ENCODE assay signal across 12 cellular contexts in the genomic region with DNA sequence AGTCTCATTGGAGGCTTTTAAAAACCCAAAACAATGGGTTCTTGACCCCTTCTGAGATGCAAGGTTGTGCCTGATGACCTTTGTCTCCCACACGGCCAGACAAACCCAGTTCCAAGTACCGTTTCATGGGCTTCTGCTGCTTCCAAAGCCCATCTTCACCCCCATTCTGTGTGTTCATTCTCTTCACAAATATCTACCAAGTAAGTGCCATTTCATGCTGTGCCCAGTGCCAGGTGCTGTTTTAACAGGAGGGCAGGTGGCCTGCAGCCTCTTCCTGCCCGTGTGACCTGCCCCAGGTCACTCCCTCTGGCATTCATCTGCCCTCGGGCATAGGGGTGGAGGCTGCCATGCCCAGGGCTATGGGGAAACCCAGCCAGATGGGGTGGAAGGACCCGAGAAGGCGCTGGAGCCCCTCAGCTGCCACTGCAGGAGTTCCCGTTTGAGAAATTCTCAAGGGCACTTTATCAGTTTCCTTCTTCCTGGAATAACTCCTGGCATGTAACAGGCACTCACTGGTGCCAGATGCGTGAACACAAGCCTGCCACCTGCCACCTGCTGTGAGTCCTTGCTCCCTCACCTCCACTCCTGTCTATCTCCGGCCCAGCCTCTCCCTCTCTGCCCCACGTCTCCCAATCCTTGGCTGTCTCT. TPM values are rescaled to one million over a fixed set of nuclear protein-coding genes. Genes with fewer than 3 reads are reported as not detected.
DNase-seq lines count a peak whose midpoint lies in the region; ATAC-seq and TF ChIP-seq lines count a peak whose summit lies in the region.
"Had no signal": no experiment of that assay in that cellular context is flagged by ENCODE, and none has a peak within 500 bp of the region (broad histone marks: within the 10 kb centered on the region; RNA-seq: fewer than 3 reads in every experiment).

No MANE protein-coding gene starts in this region.

- H3K4me1 Mint-ChIP-seq in activated CD4-positive, alpha-beta T cell treated with anti-CD3 and anti-CD28 coated beads, Interleukin-2, amount 10 ng/mL, durations not matched to agents 24 days and 14 days = peaks cover 35% of the 10 kb centered on the region
- H3K4me1 Mint-ChIP-seq in activated naive CD8-positive, alpha-beta T cell treated with anti-CD3 and anti-CD28 coated beads, Interleukin-2, amount 10 ng/mL, durations not matched to agents 7 days and 5 days = peaks cover 21% of the 10 kb centered on the region

- H3K36me3 ChIP-seq in lung (ENCODE audit: control insufficient read depth in 2 of 2, insufficient read depth in 2 of 2, low read length in 2 of 2) (peaks cover 8 to 39% of the 10 kb centered on the region in 2 donors), tibial artery (peaks cover 39 to 51% (median 48%) of the 10 kb centered on the region in 3 donors)

- H3K4me3 ChIP-seq in lung = no peak overlapping the region
- H3K4me3 ChIP-seq in tibial artery = no peak overlapping the region

- H3K27ac ChIP-seq in lung (ENCODE audit: low read depth in 1 of 2, low read length in 1 of 2) (peak overlapping the region in 1 of 2 donors; percentile 40), tibial artery (peak overlapping the region; percentile 39 to 74)

- peaks cover 2% of the 10 kb centered on the region for H3K27me3 Mint-ChIP-seq in activated CD4-positive, alpha-beta T cell treated with anti-CD3 and anti-CD28 coated beads, Interleukin-2, amount 10 ng/mL, durations not matched to agents 24 days and 14 days
- H3K27me3 Mint-ChIP-seq in activated naive CD8-positive, alpha-beta T cell treated with anti-CD3 and anti-CD28 coated beads, Interleukin-2, amount 10 ng/mL, durations not matched to agents 7 days and 5 days = no peaks in the 10 kb centered on the region

- WGBS in lung, 2 donors = 58 to 77% methylated on average over 10 of the region's 10 CpGs

- peak overlapping the region; percentile 5 for H3K27ac Mint-ChIP-seq in activated CD4-positive, alpha-beta T cell treated with anti-CD3 and anti-CD28 coated beads, Interleukin-2, amount 10 ng/mL, durations not matched to agents 24 days and 14 days
- peak overlapping the region; percentile 43 for H3K27ac Mint-ChIP-seq in activated naive CD8-positive, alpha-beta T cell treated with anti-CD3 and anti-CD28 coated beads, Interleukin-2, amount 10 ng/mL, durations not matched to agents 7 days and 5 days

- H3K9me3 ChIP-seq in lung (ENCODE audit: control insufficient read depth in 2 of 2, insufficient read depth in 1 of 2, low read length in 1 of 2) = no peaks in the 10 kb centered on the region
- H3K9me3 ChIP-seq in tibial artery = no peaks in the 10 kb centered on the region

- peaks cover 26% of the 10 kb centered on the region for H3K36me3 Mint-ChIP-seq in activated CD4-positive, alpha-beta T cell treated with anti-CD3 and anti-CD28 coated beads, Interleukin-2, amount 10 ng/mL, durations not matched to agents 24 days and 14 days (ENCODE audit: low read depth)
- H3K36me3 Mint-ChIP-seq in activated naive CD8-positive, alpha-beta T cell treated with anti-CD3 and anti-CD28 coated beads, Interleukin-2, amount 10 ng/mL, durations not matched to agents 7 days and 5 days = peaks cover 10% of the 10 kb centered on the region

- no peaks in the 10 kb centered on the region for H3K9me3 Mint-ChIP-seq in activated CD4-positive, alpha-beta T cell treated with anti-CD3 and anti-CD28 coated beads, Interleukin-2, amount 10 ng/mL, durations not matched to agents 24 days and 14 days
- no peaks in the 10 kb centered on the region for H3K9me3 Mint-ChIP-seq in activated naive CD8-positive, alpha-beta T cell treated with anti-CD3 and anti-CD28 coated beads, Interleukin-2, amount 10 ng/mL, durations not matched to agents 7 days and 5 days

- H3K27me3 ChIP-seq in lung (ENCODE audit: control insufficient read depth, insufficient read depth) = no peaks in the 10 kb centered on the region
- no peaks in the 10 kb centered on the region for H3K27me3 ChIP-seq in tibial artery

- H3K4me3 Mint-ChIP-seq in activated CD4-positive, alpha-beta T cell treated with anti-CD3 and anti-CD28 coated beads, Interleukin-2, amount 10 ng/mL, durations not matched to agents 24 days and 14 days = no peak overlapping the region
- no peak overlapping the region for H3K4me3 Mint-ChIP-seq in activated naive CD8-positive, alpha-beta T cell treated with anti-CD3 and anti-CD28 coated beads, Interleukin-2, amount 10 ng/mL, durations not matched to agents 7 days and 5 days
- H3K4me3 Mint-ChIP-seq: naive thymus-derived CD4-positive, alpha-beta T cell had no signal

- no peak for DNase-seq in activated CD4-positive, alpha-beta T cell treated with anti-CD3 and anti-CD28 coated beads, Interleukin-2, amount 10 ng/mL, durations not matched to agents 24 days and 14 days
- no peak for DNase-seq in activated CD4-positive, alpha-beta T cell treated with anti-CD3 and anti-CD28 coated beads for 1 hour
- no peak for DNase-seq in activated naive CD8-positive, alpha-beta T cell treated with anti-CD3 and anti-CD28 coated beads, Interleukin-2, amount 10 ng/mL, durations not matched to agents 7 days and 5 days
- DNase-seq in lung (ENCODE audit: low spot score) (peak; percentile 70), tibial artery (peak in 1 of 2 donors; percentile 63)
- DNase-seq in stimulated activated CD4-positive, alpha-beta T cell treated with anti-CD3 and anti-CD28 coated beads, Interleukin-4, amount 100 ng/mL, for 1 hour = no peak
- DNase-seq: naive thymus-derived CD4-positive, alpha-beta T cell; stimulated activated naive CD4-positive, alpha-beta T cell treated with Interleukin-2 at 50 U/mL for 16 hours had no signal

- POLR2A ChIA-PET in activated naive CD8-positive, alpha-beta T cell treated with anti-CD3 and anti-CD28 coated beads, Interleukin-2, amount 10 ng/mL, durations not matched to agents 7 days and 5 days (lab: Charles Lee) = no interaction called here

- TF ChIP-seq CTCF in lung (IDR thresholded peaks at IDR 0.05; ENCODE audit: control extremely low read depth, extremely low read depth) (no peak), tibial artery (IDR thresholded peaks at IDR 0.05) (no peak)

- peaks cover 0 to 20% of the 10 kb centered on the region in 2 donors for H3K4me1 ChIP-seq in lung (ENCODE audit: control insufficient read depth in 2 of 2, insufficient read depth in 2 of 2, low read length in 2 of 2)
- peaks cover 0 to 56% (median 42%) of the 10 kb centered on the region in 4 donors for H3K4me1 ChIP-seq in tibial artery

- no peak for ATAC-seq in activated naive CD8-positive, alpha-beta T cell treated with anti-CD3 and anti-CD28 coated beads, Interleukin-2, amount 10 ng/mL, durations not matched to agents 7 days and 5 days (ENCODE audit: low read depth)
- ATAC-seq in lung (ENCODE audit: insufficient read depth, low FRiP score) = no peak
- ATAC-seq in GM18502 (IDR thresholded peaks at IDR 0.05; ENCODE audit: poor library complexity, unreplicated experiment) = no peak
- ATAC-seq in HG03469 (IDR thresholded peaks at IDR 0.05; ENCODE audit: unreplicated experiment) = no peak
- ATAC-seq: naive thymus-derived CD4-positive, alpha-beta T cell had no signal

- intact Hi-C loops in activated CD4-positive, alpha-beta T cell treated with anti-CD3 and anti-CD28 coated beads, Interleukin-2, amount 10 ng/mL, durations not matched to agents 24 days and 14 days (cut with micrococcal nuclease) = loop anchor here (5.0 kb wide), 2 partner anchors 74 to 101 kb away; a partner anchor contains a TSS
- intact Hi-C loops in tibial artery (cut with DNase I; ENCODE audit: low total_unique reads) = no loop called here

RNA-seq across cellular contexts. Expression of a gene that starts 12.5 kb away (rescaled TPM):
- 3.2 and 3.5 TPM in 2 replicates for total RNA-seq in activated CD4-positive, alpha-beta T cell treated with anti-CD3 and anti-CD28 coated beads, Interleukin-2, amount 10 ng/mL, durations not matched to agents 24 days and 14 days
- total RNA-seq in activated naive CD8-positive, alpha-beta T cell treated with anti-CD3 and anti-CD28 coated beads, Interleukin-2, amount 10 ng/mL, durations not matched to agents 7 days and 5 days = 10 to 100 TPM; 22.7 to 26.4 TPM
- total RNA-seq in lung = 1 to 10 TPM; 2.0 to 7.1 TPM
- polyA plus RNA-seq in lung = 10 to 100 TPM in 1 of 2 donors, 1 to 10 TPM in 1; 4.9 to 17.8 TPM

RNA-seq across cellular contexts. Expression of a gene that starts 41.5 kb away (rescaled TPM):
- total RNA-seq in activated CD4-positive, alpha-beta T cell treated with anti-CD3 and anti-CD28 coated beads, Interleukin-2, amount 10 ng/mL, durations not matched to agents 24 days and 14 days = not detected in 2 replicates
- total RNA-seq in activated naive CD8-positive, alpha-beta T cell treated with anti-CD3 and anti-CD28 coated beads, Interleukin-2, amount 10 ng/mL, durations not matched to agents 7 days and 5 days = not detected
- total RNA-seq in lung = 1 to 10 TPM in 1 of 2 donors, not detected in 1; 2.4 TPM
- 1 to 10 TPM; 4.9 to 5.0 TPM for polyA plus RNA-seq in lung
- total RNA-seq: activated CD8-positive, alpha-beta memory T cell treated with anti-CD3 and anti-CD28 coated beads for 36 hours; epithelial cell of proximal tubule; naive thymus-derived CD4-positive, alpha-beta T cell had no signal
- polyA plus RNA-seq: naive thymus-derived CD4-positive, alpha-beta T cell had no signal

RNA-seq across cellular contexts. Expression of a gene that starts 57.2 kb away (rescaled TPM):
- total RNA-seq in activated CD4-positive, alpha-beta T cell treated with anti-CD3 and anti-CD28 coated beads, Interleukin-2, amount 10 ng/mL, durations not matched to agents 24 days and 14 days = not detected in 2 replicates
- not detected for total RNA-seq in activated naive CD8-positive, alpha-beta T cell treated with anti-CD3 and anti-CD28 coated beads, Interleukin-2, amount 10 ng/mL, durations not matched to agents 7 days and 5 days
- 1 to 10 TPM in 1 of 2 donors, not detected in 1; 2.3 TPM for total RNA-seq in lung
- polyA plus RNA-seq in lung = 10 to 100 TPM; 12.2 to 16.3 TPM
- total RNA-seq: activated CD8-positive, alpha-beta memory T cell treated with anti-CD3 and anti-CD28 coated beads for 36 hours; naive thymus-derived CD4-positive, alpha-beta T cell had no signal
- polyA plus RNA-seq: naive thymus-derived CD4-positive, alpha-beta T cell had no signal
